In the genomic region with DNA sequence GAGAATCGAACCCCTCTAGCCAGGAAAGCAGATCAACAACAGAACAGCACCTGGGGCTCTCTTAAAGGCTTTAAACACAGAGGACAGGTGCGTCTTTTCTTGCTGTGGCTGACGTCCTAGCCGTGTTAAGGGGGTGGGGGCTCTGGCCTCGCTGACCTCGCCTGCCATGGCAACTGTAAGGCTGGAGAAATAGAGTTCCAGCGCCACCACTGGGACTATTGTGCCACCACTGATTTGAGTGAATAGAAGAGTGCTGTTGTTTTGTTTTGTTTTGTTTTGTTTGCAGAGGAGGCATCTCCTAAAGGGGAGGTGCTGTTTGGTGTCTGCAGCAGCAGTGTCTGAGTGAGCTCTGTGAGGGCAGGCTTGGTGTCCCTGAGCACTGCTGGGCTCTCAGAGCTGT, we compare ENCODE assay signal across 14 cellular contexts. TPM values are rescaled to one million over a fixed set of nuclear protein-coding genes. Genes with fewer than 3 reads are reported as not detected.
DNase-seq lines count a peak whose midpoint lies in the region; ATAC-seq and TF ChIP-seq lines count a peak whose summit lies in the region.
"Had no signal": no experiment of that assay in that cellular context is flagged by ENCODE, and none has a peak within 500 bp of the region (broad histone marks: within the 10 kb centered on the region; RNA-seq: fewer than 3 reads in every experiment).

No MANE protein-coding gene starts in this region.

- no peak for ATAC-seq in PC-3
- ATAC-seq: stimulated activated memory B cell treated with anti-CD40 and anti-IgM and Interleukin-4, amounts not matched to agents 10 μg/mL and 1 μg/mL and 100 μg/mL, for 72 hours had no signal

- H3K4me1 ChIP-seq in PC-3 (ENCODE audit: insufficient read depth, low read length) = peaks cover 25% of the 10 kb centered on the region

- H4K20me1 ChIP-seq in PC-3 (ENCODE audit: low read length) = no peaks in the 10 kb centered on the region

- H3K27me3 ChIP-seq in PC-3 (ENCODE audit: low read length) = no peaks in the 10 kb centered on the region

- H3K27me3 Mint-ChIP-seq in progenitor cell of endocrine pancreas = peaks cover 55% of the 10 kb centered on the region

- DNase-seq in NCI-H82 (lab: John Stamatoyannopoulos, UW) = peak; percentile 59
- no peak for DNase-seq in NCI-H82 treated with DMSO at 0.1 percent for 48 hours (lab: John Stamatoyannopoulos, UW; ENCODE audit: unreplicated experiment)
- DNase-seq in NCI-H2107 treated with DMSO at 0.1 percent for 48 hours (lab: John Stamatoyannopoulos, UW; ENCODE audit: unreplicated experiment) = peak; percentile 91
- no peak for DNase-seq in progenitor cell of endocrine pancreas (ENCODE audit: low spot score, unreplicated experiment)
- DNase-seq in Kasumi-1 (lab: John Stamatoyannopoulos, UW) = no peak
- no peak for DNase-seq in activated CD4-positive, alpha-beta T cell treated with anti-CD3 and anti-CD28 coated beads for 48 hours
- no peak for DNase-seq in PC-3
- DNase-seq: activated CD4-positive, CD25-positive, alpha-beta regulatory T cell treated with anti-CD3 and anti-CD28 coated beads, Interleukin-2, amount 50 U/mL, for 72 hours; activated effector memory CD4-positive, alpha-beta T cell treated with anti-CD3 and anti-CD28 coated beads, Interleukin-2, amount 50 U/mL, for 16 hours; DND-41 had no signal

- peaks cover 3% of the 10 kb centered on the region for H3K4me1 Mint-ChIP-seq in progenitor cell of endocrine pancreas (ENCODE audit: low read depth)
- H3K4me1 Mint-ChIP-seq: stimulated activated memory B cell treated with anti-CD40 and anti-IgM and Interleukin-4, amounts not matched to agents 10 μg/mL and 1 μg/mL and 100 μg/mL, for 72 hours had no signal

- no peaks in the 10 kb centered on the region for H3K9me3 ChIP-seq in PC-3 (ENCODE audit: low read length)

- no peaks in the 10 kb centered on the region for H3K9me2 ChIP-seq in PC-3 (replicated peaks; ENCODE audit: low read length)

- intact Hi-C loops in PC-3 (cut with micrococcal nuclease) = no loop called here

- H3K79me2 ChIP-seq in PC-3 (ENCODE audit: low read length) = no peaks in the 10 kb centered on the region

- no peak overlapping the region for H3K4me3 Mint-ChIP-seq in progenitor cell of endocrine pancreas (ENCODE audit: low read depth)
- H3K4me3 Mint-ChIP-seq: stimulated activated memory B cell treated with anti-CD40 and anti-IgM and Interleukin-4, amounts not matched to agents 10 μg/mL and 1 μg/mL and 100 μg/mL, for 72 hours had no signal

- TF ChIP-seq CTCF in VCaP (conservative IDR thresholded peaks at IDR 0.05) = peak; percentile 48
- TF ChIP-seq CTCF in progenitor cell of endocrine pancreas (IDR thresholded peaks at IDR 0.05; ENCODE audit: unreplicated experiment) = peak; percentile 40
- TF ChIP-seq CTCF in PC-3 (conservative IDR thresholded peaks at IDR 0.05; ENCODE audit: low read depth, low read length) = no peak; the same call in 1 of the 2 replicates

- no peak overlapping the region for H3K4me3 ChIP-seq in PC-3 (ENCODE audit: low read length)
- H3K4me3 ChIP-seq: cardiac muscle cell had no signal

- CTCF ChIA-PET in PC-3 (lab: Charles Lee) = no interaction called here

- no peak overlapping the region for H3K27ac ChIP-seq in VCaP
- H3K27ac ChIP-seq in PC-3 (ENCODE audit: low read length) = no peak overlapping the region
- H3K27ac ChIP-seq: cardiac muscle cell had no signal

- peak overlapping the region; percentile 38 for H3K27ac Mint-ChIP-seq in progenitor cell of endocrine pancreas
- H3K27ac Mint-ChIP-seq: stimulated activated memory B cell treated with anti-CD40 and anti-IgM and Interleukin-4, amounts not matched to agents 10 μg/mL and 1 μg/mL and 100 μg/mL, for 72 hours had no signal

- BruUV-seq in PC-3 (replicated peaks; lab: Mats Ljungman, UMichigan) = no TSS peak

- no peak overlapping the region for H2AFZ ChIP-seq in PC-3 (ENCODE audit: low read length)

- POLR2A ChIA-PET in PC-3 (lab: Charles Lee; ENCODE audit: unreplicated experiment) = no interaction called here

- no peaks in the 10 kb centered on the region for H3K36me3 ChIP-seq in PC-3 (ENCODE audit: low read depth, low read length)
- H3K36me3 ChIP-seq: cardiac muscle cell had no signal

- H3K36me3 Mint-ChIP-seq in progenitor cell of endocrine pancreas (ENCODE audit: insufficient read depth) = no peaks in the 10 kb centered on the region
- H3K36me3 Mint-ChIP-seq: stimulated activated memory B cell treated with anti-CD40 and anti-IgM and Interleukin-4, amounts not matched to agents 10 μg/mL and 1 μg/mL and 100 μg/mL, for 72 hours had no signal

- no peak overlapping the region for H3K9ac ChIP-seq in PC-3 (ENCODE audit: low read length)

- H3K4me2 ChIP-seq in PC-3 (ENCODE audit: low read length) = no peak overlapping the region

- H3F3A ChIP-seq in PC-3 (ENCODE audit: low read length, unreplicated experiment) = no peaks in the 10 kb centered on the region

- no peaks in the 10 kb centered on the region for H3K9me3 Mint-ChIP-seq in progenitor cell of endocrine pancreas (ENCODE audit: low read depth)
- H3K9me3 Mint-ChIP-seq: stimulated activated memory B cell treated with anti-CD40 and anti-IgM and Interleukin-4, amounts not matched to agents 10 μg/mL and 1 μg/mL and 100 μg/mL, for 72 hours had no signal

RNA-seq across cellular contexts. Expression of a gene that starts 34.2 kb away (rescaled TPM):
- 0.07 and 0.09 TPM in 2 replicates for total RNA-seq in progenitor cell of endocrine pancreas
- total RNA-seq in PC-3 (2014; rRNA removed) = not detected in 2 replicates
- total RNA-seq: H4 had no signal

Comparison
In these comparisons a context has a peak if more than half of its experiments do, and no peak if none do; other contexts are left out.
1. DNase-seq: peak in NCI-H82 (single experiment) and NCI-H2107 treated with DMSO at 0.1 percent for 48 hours (single experiment); none in NCI-H82 treated with DMSO at 0.1 percent for 48 hours (single experiment), progenitor cell of endocrine pancreas (single experiment), Kasumi-1 (0 of 2), activated CD4-positive, alpha-beta T cell treated with anti-CD3 and anti-CD28 coated beads for 48 hours (single experiment) and PC-3 (single experiment).